In the genomic region with DNA sequence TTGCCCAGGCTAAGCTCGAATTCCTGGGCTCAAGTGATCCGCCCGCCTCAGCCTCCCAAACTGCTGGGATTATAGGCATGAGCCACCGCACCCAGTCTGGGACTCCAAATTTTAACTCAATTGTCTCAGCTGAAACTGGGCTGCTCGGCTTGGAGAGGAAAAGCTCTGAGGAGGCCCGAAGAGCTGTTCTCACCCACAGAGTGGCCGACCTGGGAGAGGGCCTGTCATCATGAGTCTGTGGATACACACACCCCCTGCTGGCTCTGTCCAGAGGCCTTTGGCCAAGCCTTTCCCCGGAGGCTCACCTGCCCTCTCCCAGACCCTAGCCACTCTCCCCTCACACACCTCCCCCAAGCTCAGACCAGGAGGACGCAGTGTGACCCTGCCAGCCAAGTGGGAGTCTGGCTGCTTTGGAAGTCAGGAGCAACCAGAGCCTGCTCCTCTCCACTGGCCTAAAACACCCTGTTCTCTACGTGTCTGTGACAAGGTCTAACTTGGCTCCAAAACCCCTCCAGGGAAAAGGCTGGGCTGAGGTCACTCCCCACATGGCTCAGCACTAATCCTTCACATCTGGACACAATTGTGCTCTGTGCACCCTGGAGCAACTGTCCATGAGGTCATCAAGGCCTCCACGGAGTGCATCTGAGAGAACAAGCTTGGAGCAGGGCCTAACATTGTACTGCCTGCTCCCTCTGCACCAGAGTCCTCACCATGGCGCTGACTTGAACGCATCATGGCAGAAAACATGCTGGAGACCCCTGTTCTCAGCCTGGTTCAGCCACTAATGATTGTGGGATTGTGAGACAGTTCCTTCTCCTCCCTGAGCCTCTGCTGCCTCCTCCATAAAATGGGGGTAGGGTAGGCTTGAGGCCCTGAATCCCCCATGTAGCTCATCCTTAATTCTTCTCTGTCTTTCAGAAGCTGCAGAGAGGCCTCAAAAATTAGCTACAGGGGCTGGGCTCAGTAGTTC, we compare ENCODE assay signal across 12 cellular contexts. TPM values are rescaled to one million over a fixed set of nuclear protein-coding genes. Genes with fewer than 3 reads are reported as not detected.
DNase-seq lines count a peak whose midpoint lies in the region; ATAC-seq and TF ChIP-seq lines count a peak whose summit lies in the region.
"Had no signal": no experiment of that assay in that cellular context is flagged by ENCODE, and none has a peak within 500 bp of the region (broad histone marks: within the 10 kb centered on the region; RNA-seq: fewer than 3 reads in every experiment).

No MANE protein-coding gene starts in this region.

- ATAC-seq in GM19351 (IDR thresholded peaks at IDR 0.05; ENCODE audit: unreplicated experiment) (no peak), GM19395 (IDR thresholded peaks at IDR 0.05; ENCODE audit: unreplicated experiment) (no peak)

- H3K27ac ChIP-seq in cingulate gyrus (ENCODE audit: low read depth, low read length) (peak overlapping the region; percentile 95), uterus (no peak overlapping the region)

- H3K9me3 ChIP-seq in uterus, result no peaks in the 10 kb centered on the region

- H3K4me3 ChIP-seq in skeletal muscle cell (ENCODE audit: low read depth, low read length), result no peak overlapping the region
- H3K4me3 ChIP-seq in uterus, result no peak overlapping the region

- H3K27me3 ChIP-seq in uterus, result no peaks in the 10 kb centered on the region

- intact Hi-C loops in uterus (cut with DNase I; ENCODE audit: low total_unique reads), result no loop called here

- no peak for TF ChIP-seq CTCF in uterus (IDR thresholded peaks at IDR 0.05)

- peak; percentile 92 for DNase-seq in GM04504 (ENCODE audit: low read depth)
- peak in 33 of 51 donors; percentile 4 to 84 (median 61) for DNase-seq in hypothalamus (lab: John Stamatoyannopoulos, UW)
- DNase-seq in skeletal muscle cell (ENCODE audit: low read depth), result peak; percentile 2
- no peak for DNase-seq in uterus
- DNase-seq in NCI-H2171 (lab: John Stamatoyannopoulos, UW), result no peak
- DNase-seq: IMR-90; NCI-H2081; stimulated activated CD4-positive, alpha-beta T cell treated with anti-CD3 and anti-CD28 coated beads, Interleukin-4, amount 100 ng/mL, for 24 hours had no signal

- no peak for TF ChIP-seq POLR2A in uterus (IDR thresholded peaks at IDR 0.05)

- H3K4me1 ChIP-seq in uterus, result no peaks in the 10 kb centered on the region

- no peaks in the 10 kb centered on the region for H3K36me3 ChIP-seq in uterus

RNA-seq across cellular contexts. Expression of a gene that starts 49.9 kb away (rescaled TPM):
- under 1 TPM in 2 of 4 donors, not detected in 2; 0.21 to 0.41 TPM for total RNA-seq in uterus
- total RNA-seq: IMR-90, subcutaneous adipose tissue had no signal

Comparison
In these comparisons a context has a peak if more than half of its experiments do, and no peak if none do; other contexts are left out.
1. DNase-seq: peak in GM04504 (single experiment), hypothalamus (33 of 51) and skeletal muscle cell (single experiment); none in uterus (0 of 2) and NCI-H2171 (single experiment).